Comparison of ENCODE assay signal across 19 cellular contexts in the genomic region with DNA sequence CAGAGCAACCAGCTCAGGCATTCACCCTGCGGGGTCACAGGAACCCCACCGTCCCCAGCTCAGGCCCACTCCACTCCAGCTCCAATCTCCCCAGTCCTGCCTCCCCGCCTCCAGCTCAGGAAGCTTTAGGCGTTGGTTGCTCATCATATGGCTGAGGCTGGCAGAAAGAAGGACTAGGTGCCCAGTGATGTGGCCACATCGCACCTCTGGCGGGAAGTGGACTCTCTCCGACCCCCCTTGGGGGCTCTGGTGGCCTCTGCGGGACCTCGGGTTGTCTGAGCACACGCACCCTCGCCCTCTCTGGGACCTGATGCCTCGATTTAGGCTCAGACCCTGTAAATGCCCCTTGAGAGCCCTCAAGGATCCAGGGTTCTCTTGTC.
DNase-seq lines count a peak whose midpoint lies in the region; TF ChIP-seq lines count a peak whose summit lies in the region.
"Had no signal": no experiment of that assay in that cellular context is flagged by ENCODE, and none has a peak within 500 bp of the region (broad histone marks: within the 10 kb centered on the region; RNA-seq: fewer than 3 reads in every experiment).

No MANE protein-coding gene starts in this region.

- intact Hi-C loops in MCF 10A (cut with micrococcal nuclease) = no loop called here

- DNase-seq in NCI-H226 (peak; percentile 82), MCF 10A (ENCODE audit: unreplicated experiment) (no peak), mesothelial cell of epicardium (ENCODE audit: low spot score in 2 of 2, unreplicated experiment in 2 of 2) (no peak), type B pancreatic cell (ENCODE audit: extremely low spot score, unreplicated experiment) (no peak), dedifferentiated amniotic fluid mesenchymal stem cell (ENCODE audit: extremely low spot score) (no peak), HCEC 1CT (no peak)
- DNase-seq in activated naive CD4-positive, alpha-beta T cell treated with anti-CD3 and anti-CD28 coated beads, Interleukin-2, amount 50 U/mL, for 16 hours = no peak
- DNase-seq: activated CD4-positive, CD25-positive, alpha-beta regulatory T cell treated with anti-CD3 and anti-CD28 coated beads, Interleukin-2, amount 50 U/mL, for 72 hours; activated effector memory CD4-positive, alpha-beta T cell treated with anti-CD3 and anti-CD28 coated beads, Interleukin-2, amount 50 U/mL, for 16 hours; activated naive CD8-positive, alpha-beta T cell treated with anti-CD3 and anti-CD28 coated beads, Interleukin-2, amount 50 U/mL, for 24 hours; brain microvascular endothelial cell; effector CD8-positive, alpha-beta T cell; erythroblast; NCI-H1417 treated with DMSO at 0.1 percent for 48 hours; NCI-H2107; NCI-H446 treated with DMSO at 0.1 percent for 48 hours; OCI-M1; SHP77 treated with DMSO at 0.1 percent for 48 hours had no signal

- BruUV-seq in MCF 10A (replicated peaks; lab: Mats Ljungman, UMichigan) = TSS peak; percentile 87

- H3K27me3 Mint-ChIP-seq in MCF 10A (ENCODE audit: insufficient read depth, unreplicated experiment) (no peaks in the 10 kb centered on the region), mesothelial cell of epicardium (ENCODE audit: low read depth) (no peaks in the 10 kb centered on the region), type B pancreatic cell (no peaks in the 10 kb centered on the region)
- H3K27me3 Mint-ChIP-seq: IgD-negative memory B cell had no signal

- CTCF ChIA-PET in MCF 10A (lab: Yijun Ruan, JAX) = interaction anchor here (0.9 to 1.2 kb wide), 2 partner anchors 13 to 15 kb away, joined by 3 read pairs; no protein-coding TSS in a partner anchor

- POLR2A ChIA-PET in MCF 10A (lab: Yijun Ruan, JAX) = interaction anchor here (0.5 to 2.1 kb wide), 4 partner anchors 21 to 93 kb away, joined by 3 to 8 read pairs (median 4); no protein-coding TSS in a partner anchor

- TF ChIP-seq CTCF in MCF 10A (IDR thresholded peaks at IDR 0.05; ENCODE audit: unreplicated experiment) (no peak), mesothelial cell of epicardium (IDR thresholded peaks at IDR 0.05; ENCODE audit: unreplicated experiment) (no peak), type B pancreatic cell (conservative IDR thresholded peaks at IDR 0.05) (no peak)

- H3K4me1 Mint-ChIP-seq in MCF 10A (ENCODE audit: insufficient read depth, unreplicated experiment) (peaks cover 47% of the 10 kb centered on the region), mesothelial cell of epicardium (peaks cover 67% of the 10 kb centered on the region), type B pancreatic cell (ENCODE audit: unreplicated experiment) (peaks cover 54% of the 10 kb centered on the region)

- H3K9me3 Mint-ChIP-seq in MCF 10A (ENCODE audit: unreplicated experiment) (no peaks in the 10 kb centered on the region), mesothelial cell of epicardium (no peaks in the 10 kb centered on the region), type B pancreatic cell (no peaks in the 10 kb centered on the region)
- H3K9me3 Mint-ChIP-seq: activated naive CD8-positive, alpha-beta T cell treated with anti-CD3 and anti-CD28 coated beads, Interleukin-2, amount 50 U/mL, for 24 hours; IgD-negative memory B cell had no signal

- H3K27ac Mint-ChIP-seq in MCF 10A (ENCODE audit: low read depth, unreplicated experiment) = peak overlapping the region; percentile 90
- peak overlapping the region; percentile 94 for H3K27ac Mint-ChIP-seq in mesothelial cell of epicardium
- H3K27ac Mint-ChIP-seq in type B pancreatic cell = peak overlapping the region; percentile 90
- H3K27ac Mint-ChIP-seq: activated naive CD8-positive, alpha-beta T cell treated with anti-CD3 and anti-CD28 coated beads, Interleukin-2, amount 50 U/mL, for 24 hours; IgD-negative memory B cell had no signal

- H3K36me3 Mint-ChIP-seq in MCF 10A (ENCODE audit: insufficient read depth, unreplicated experiment) (peaks cover 11% of the 10 kb centered on the region), mesothelial cell of epicardium (no peaks in the 10 kb centered on the region), type B pancreatic cell (no peaks in the 10 kb centered on the region)
- H3K36me3 Mint-ChIP-seq: IgD-negative memory B cell had no signal

- H3K4me3 Mint-ChIP-seq in MCF 10A (ENCODE audit: unreplicated experiment) (peak overlapping the region; percentile 69), mesothelial cell of epicardium (no peak overlapping the region), type B pancreatic cell (peak overlapping the region; percentile 44)
- H3K4me3 Mint-ChIP-seq: activated naive CD8-positive, alpha-beta T cell treated with anti-CD3 and anti-CD28 coated beads, Interleukin-2, amount 50 U/mL, for 24 hours; IgD-negative memory B cell had no signal
